In genomic region chr1:208117410-208117809, GRCh38 we compare ENCODE assay signal across 20 cellular contexts.
"Had no signal": no experiment of that assay in that cellular context is flagged by ENCODE, and none has a peak within 500 bp of the region (broad histone marks: within the 10 kb centered on the region; RNA-seq: fewer than 3 reads in every experiment).

No MANE protein-coding gene starts in this region.

- H2AFZ ChIP-seq: neural progenitor cell had no signal

- DNase-seq: effector memory CD4-positive, alpha-beta T cell; foreskin keratinocyte; hippocampal formation; left colon; mammary epithelial cell; mucosa of descending colon; nucleus accumbens; pancreas; stimulated activated CD4-positive, alpha-beta T cell treated with anti-CD3 and anti-CD28 coated beads, Interleukin-2, amount 100 ng/mL, for 24 hours; stimulated activated CD4-positive, alpha-beta T cell treated with anti-CD3 and anti-CD28 coated beads, Interleukin-4, amount 100 ng/mL, for 4 hours; stimulated activated naive B cell treated with anti-CD40 and anti-IgM and Interleukin-4, amounts not matched to agents 10 μg/mL and 1 μg/mL and 100 μg/mL, for 72 hours; stimulated activated naive CD8-positive, alpha-beta T cell treated with anti-CD3 and anti-CD28 coated beads, Interleukin-15, amount 100 ng/mL, for 72 hours; transverse colon had no signal

- H3K27me3 ChIP-seq: esophagus muscularis mucosa, foreskin keratinocyte, neural progenitor cell, pancreas, transverse colon had no signal

- H3K9ac ChIP-seq: neural progenitor cell had no signal

- H3K36me3 ChIP-seq: neural progenitor cell, pancreas, thoracic aorta, transverse colon had no signal

- H3K4me1 ChIP-seq: foreskin keratinocyte had no signal

- H3K27ac ChIP-seq: epithelial cell of prostate, esophagus muscularis mucosa, foreskin keratinocyte, neural progenitor cell, pancreas, skin epidermis, thoracic aorta, transverse colon had no signal

- H3K4me2 ChIP-seq: neural progenitor cell had no signal

- H3K4me3 ChIP-seq: esophagus muscularis mucosa, mucosa of descending colon, neural progenitor cell, pancreas, skin epidermis, thoracic aorta, transverse colon had no signal

- H3K9me3 ChIP-seq: esophagus muscularis mucosa, mucosa of descending colon, pancreas, thoracic aorta, transverse colon had no signal

- ATAC-seq: foreskin keratinocyte; left colon; mucosa of descending colon; natural killer cell treated with Interleukin-12 subunit alpha and Interleukin-12 subunit beta and Interleukin-15 and Interleukin-18, amount 100 ng/mL, for 72 hours; pancreas; sciatic nerve; stimulated activated naive B cell treated with anti-CD40 and anti-IgM and Interleukin-4, amounts not matched to agents 10 μg/mL and 1 μg/mL and 100 μg/mL, for 72 hours; stimulated activated naive CD8-positive, alpha-beta T cell treated with anti-CD3 and anti-CD28 coated beads, Interleukin-15, amount 100 ng/mL, for 72 hours had no signal
